In the genomic region with DNA sequence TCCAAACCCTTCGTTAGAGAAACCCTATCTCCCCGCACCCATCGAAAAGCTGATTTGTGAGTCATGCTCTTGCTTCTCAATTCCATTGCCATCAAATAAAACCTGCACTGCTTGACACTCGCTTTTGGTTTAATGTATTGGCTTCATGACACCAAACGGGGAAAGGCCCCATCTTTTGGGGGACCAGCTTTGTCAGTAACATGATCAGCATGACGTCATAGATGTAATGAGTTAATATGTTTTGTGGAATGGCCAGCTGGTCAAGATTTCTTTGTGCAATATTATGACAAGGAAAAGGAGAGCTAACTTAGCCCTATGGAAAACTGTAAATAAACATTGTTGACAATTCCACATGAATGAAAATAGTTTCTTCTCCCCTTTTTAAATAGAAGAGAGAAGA, we compare ENCODE assay signal across 36 cellular contexts.
"Had no signal": no experiment of that assay in that cellular context is flagged by ENCODE, and none has a peak within 500 bp of the region (broad histone marks: within the 10 kb centered on the region; RNA-seq: fewer than 3 reads in every experiment).

No MANE protein-coding gene starts in this region.

- DNase-seq: Karpas-422, Kasumi-1, MG63, MM.1S, MV-4-11, NCI-H1048, NCI-H1092, NCI-H1092 treated with DMSO at 0.1 percent for 48 hours, NCI-H1105, NCI-H1105 treated with DMSO at 0.1 percent for 48 hours, NCI-H1417, NCI-H1417 treated with DMSO at 0.1 percent for 48 hours, NCI-H1436, NCI-H1436 treated with DMSO at 0.1 percent for 48 hours, NCI-H146, NCI-H1694, NCI-H1694 treated with DMSO at 0.1 percent for 48 hours, NCI-H187, NCI-H187 treated with DMSO at 0.1 percent for 48 hours, NCI-H1930, NCI-H2029, NCI-H2029 treated with DMSO at 0.1 percent for 48 hours, NCI-H2081, NCI-H2081 treated with DMSO at 0.1 percent for 48 hours, NCI-H2107, NCI-H2171, NCI-H2171 treated with DMSO at 0.1 percent for 48 hours, NCI-H2227 treated with DMSO at 0.1 percent for 48 hours, NCI-H226, NCI-H345, NCI-H446, NCI-H446 treated with DMSO at 0.1 percent for 48 hours, NCI-H510A, NCI-H510A treated with DMSO at 0.1 percent for 48 hours, NCI-H524, NCI-H524 treated with DMSO at 0.1 percent for 48 hours had no signal

- H3K4me3 ChIP-seq: MG63 had no signal

- H3K36me3 ChIP-seq: MG63 had no signal

- H3K27me3 ChIP-seq: MG63 had no signal
